14 cellular contexts compared by ENCODE assay signal in the genomic region with DNA sequence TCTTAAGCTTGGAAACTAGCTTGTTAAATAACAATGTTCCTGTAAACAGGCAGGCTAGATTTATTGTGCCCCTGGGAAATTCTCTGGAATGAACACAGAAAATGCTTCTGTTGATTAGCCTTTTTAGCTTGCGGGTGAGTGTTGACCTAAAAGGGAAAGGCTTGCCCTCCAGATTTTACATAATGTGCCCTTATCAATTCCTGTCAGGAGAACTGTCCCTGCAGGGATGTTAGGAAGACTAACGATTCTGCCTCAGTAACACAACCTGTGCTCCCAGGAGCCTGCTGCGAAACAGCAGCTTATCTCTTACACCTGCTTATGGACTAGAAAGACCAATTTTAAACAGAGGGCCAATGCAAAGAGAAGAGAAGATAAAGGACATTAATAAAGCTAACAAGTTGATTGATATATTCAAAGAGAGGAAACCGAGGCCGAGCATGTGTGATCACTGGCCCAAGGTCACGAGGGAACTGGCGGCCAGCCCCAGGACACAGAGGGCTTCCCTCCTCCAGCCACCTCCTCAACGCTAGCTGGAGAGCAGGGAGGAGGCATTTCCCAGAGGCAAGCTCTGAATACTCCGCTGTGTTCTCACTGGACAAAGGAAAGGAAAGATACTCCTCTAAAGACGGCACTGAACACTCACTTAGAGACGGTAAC. TPM values are rescaled to one million over a fixed set of nuclear protein-coding genes. Genes with fewer than 3 reads are reported as not detected.
DNase-seq lines count a peak whose midpoint lies in the region; ATAC-seq and TF ChIP-seq lines count a peak whose summit lies in the region.
"Had no signal": no experiment of that assay in that cellular context is flagged by ENCODE, and none has a peak within 500 bp of the region (broad histone marks: within the 10 kb centered on the region; RNA-seq: fewer than 3 reads in every experiment).

No MANE protein-coding gene starts in this region.

- DNase-seq in NCI-H1092 treated with DMSO at 0.1 percent for 48 hours (lab: John Stamatoyannopoulos, UW), result peak; percentile 25
- DNase-seq in right lobe of liver, result peak in 1 of 3 donors; percentile 25
- DNase-seq in spleen, result no peak
- no peak for DNase-seq in activated naive CD4-positive, alpha-beta T cell (lab: John Stamatoyannopoulos, UW)
- DNase-seq in HUDEP-2 (lab: John Stamatoyannopoulos, UW; ENCODE audit: unreplicated experiment in 76 of 76), result no peak
- DNase-seq: activated T-cell treated with anti-CD3 and anti-CD28 coated beads, Interleukin-2, amount 50 U/mL, for 48 hours; immature natural killer cell; NCI-H524 treated with DMSO at 0.1 percent for 48 hours; stimulated activated CD8-positive, alpha-beta memory T cell treated with anti-CD3 and anti-CD28 coated beads, Interleukin-4, amount 100 ng/mL, for 48 hours had no signal

- intact Hi-C loops in right lobe of liver (cut with DNase I), result no loop called here
- intact Hi-C loops in spleen (cut with DNase I; ENCODE audit: low total_unique reads), result no loop called here

- TF ChIP-seq CTCF in right lobe of liver (IDR thresholded peaks at IDR 0.05) (no peak), spleen (IDR thresholded peaks at IDR 0.05 in 8 of 11, conservative IDR thresholded peaks at IDR 0.05 in 3 of 11) (no peak)

- peak; percentile 41 to 79 (median 68) for ATAC-seq in right lobe of liver
- ATAC-seq in GM21381 (IDR thresholded peaks at IDR 0.05; ENCODE audit: unreplicated experiment), result no peak
- ATAC-seq in GM21529 (IDR thresholded peaks at IDR 0.05; ENCODE audit: unreplicated experiment), result no peak
- ATAC-seq: K562 had no signal

- H3K36me3 ChIP-seq in ectodermal cell (ENCODE audit: control insufficient read depth, insufficient read depth, low read length) (no peaks in the 10 kb centered on the region), right lobe of liver (no peaks in the 10 kb centered on the region), spleen (no peaks in the 10 kb centered on the region)

- H3K27ac ChIP-seq in ectodermal cell (ENCODE audit: insufficient read depth, low read depth, low read length, poor library complexity, severe bottlenecking), result peak overlapping the region; percentile 72
- no peak overlapping the region for H3K27ac ChIP-seq in right lobe of liver
- H3K27ac ChIP-seq in spleen, result peak overlapping the region in 7 of 8 donors; percentile 13 to 67 (median 54)

- peaks cover 3% of the 10 kb centered on the region for H3K4me1 ChIP-seq in ectodermal cell (ENCODE audit: control insufficient read depth, insufficient read depth, low read length)
- H3K4me1 ChIP-seq in right lobe of liver, result no peaks in the 10 kb centered on the region
- peaks cover 0 to 17% (median 6%) of the 10 kb centered on the region in 6 donors for H3K4me1 ChIP-seq in spleen

- TF ChIP-seq POLR2A in right lobe of liver (IDR thresholded peaks at IDR 0.05) (no peak), spleen (IDR thresholded peaks at IDR 0.05) (no peak)

- H3K9me3 ChIP-seq in ectodermal cell (ENCODE audit: control insufficient read depth, low read length) (no peaks in the 10 kb centered on the region), right lobe of liver (no peaks in the 10 kb centered on the region), spleen (no peaks in the 10 kb centered on the region)

- no peak overlapping the region for H3K4me3 ChIP-seq in ectodermal cell (ENCODE audit: insufficient read depth, low read depth, low read length)
- H3K4me3 ChIP-seq in right lobe of liver, result no peak overlapping the region
- H3K4me3 ChIP-seq in spleen, result no peak overlapping the region
- H3K4me3 ChIP-seq: K562 had no signal

- 82 to 84% methylated on average over 11 of the region's 11 CpGs for WGBS in ectodermal cell, 2 experiments
- WGBS in right lobe of liver (ENCODE audit: insufficient coverage, low coverage, low lambda C conversion rate, missing lambda C conversion rate), result 42% methylated on average over 7 of the region's 11 CpGs
- WGBS in spleen, 5 donors, result 32 to 55% (median 46%) methylated on average over 11 of the region's 11 CpGs

- no peaks in the 10 kb centered on the region for H3K27me3 ChIP-seq in ectodermal cell (ENCODE audit: control insufficient read depth, insufficient read depth, low read length, poor library complexity, severe bottlenecking)
- no peaks in the 10 kb centered on the region for H3K27me3 ChIP-seq in right lobe of liver
- H3K27me3 ChIP-seq in spleen (replicated peaks in 1 of 7), result no peaks in the 10 kb centered on the region

RNA-seq across cellular contexts. Expression of a gene that starts 48.4 kb away (rescaled TPM):
- polyA plus RNA-seq in ectodermal cell (2013, experiment 1 of 4), result 98.9 TPM
- 109 TPM for polyA plus RNA-seq in ectodermal cell (2013, experiment 2 of 4)
- 72.2 TPM for polyA plus RNA-seq in ectodermal cell (2013, experiment 3 of 4)
- polyA plus RNA-seq in ectodermal cell (2013, experiment 4 of 4), result 77.5 TPM
- total RNA-seq in right lobe of liver (10 to 100 TPM; 22.5 to 57.3 (median 35.9) TPM), spleen (10 to 100 TPM; 39.0 to 71.8 (median 55.7) TPM)
- 1 to 10 TPM; 2.9 to 8.2 (median 3.7) TPM for polyA plus RNA-seq in spleen
- total RNA-seq: T-helper 1 cell treated with Interleukin-12 subunit alpha and Interleukin-12 subunit beta and Interleukin-4 antibody, amounts not matched to agents 30 ng/mL and 1 ng/mL, for 36 hours had no signal
- polyA plus RNA-seq: immature natural killer cell had no signal

Comparison
In these comparisons a context has a peak if more than half of its experiments do, and no peak if none do; other contexts are left out.
1. H3K27ac ChIP-seq: peak in ectodermal cell (single experiment) and spleen (7 of 8); none in right lobe of liver (0 of 3).
2. ATAC-seq: peak in right lobe of liver (4 of 4); none in GM21381 (single experiment) and GM21529 (single experiment).